ENCODE assay signal across 20 cellular contexts in genomic region chr3:184001761-184002160, GRCh38. TPM values are rescaled to one million over a fixed set of nuclear protein-coding genes. Genes with fewer than 3 reads are reported as not detected.
DNase-seq lines count a peak whose midpoint lies in the region; ATAC-seq and TF ChIP-seq lines count a peak whose summit lies in the region.
"Had no signal": no experiment of that assay in that cellular context is flagged by ENCODE, and none has a peak within 500 bp of the region (broad histone marks: within the 10 kb centered on the region; RNA-seq: fewer than 3 reads in every experiment).

No MANE protein-coding gene starts in this region.

- H3K9me3 Mint-ChIP-seq in activated CD4-positive, alpha-beta memory T cell treated with anti-CD3 and anti-CD28 coated beads, Interleukin-2, amount 10 ng/mL, durations not matched to agents 7 days and 5 days, result no peaks in the 10 kb centered on the region

- CTCF ChIA-PET in activated CD4-positive, alpha-beta memory T cell treated with anti-CD3 and anti-CD28 coated beads, Interleukin-2, amount 10 ng/mL, durations not matched to agents 7 days and 5 days (lab: Charles Lee), result interaction anchor here (1.0 to 1.4 kb wide), 2 partner anchors 16 to 226 kb away, joined by 3 read pairs; partner anchors contain the start of gene ABCC5

- H3K79me2 ChIP-seq in osteoblast (ENCODE audit: insufficient read depth, low read length), result peaks cover 12% of the 10 kb centered on the region

- H3K27ac ChIP-seq in heart right ventricle (peak overlapping the region in 6 of 10 donors; percentile 27 to 67 (median 40)), esophagus (ENCODE audit: low read depth in 2 of 2, low read length in 1 of 2) (peak overlapping the region; percentile 8 to 62), osteoblast (ENCODE audit: low read depth, low read length) (no peak overlapping the region), skeletal muscle tissue (ENCODE audit: low read depth, low read length) (peak overlapping the region; percentile 48)
- H3K27ac ChIP-seq: KMS-11, SJCRH30 had no signal

- TF ChIP-seq CTCF in heart right ventricle (IDR thresholded peaks at IDR 0.05) (no peak), osteoblast (IDR thresholded peaks at IDR 0.05; ENCODE audit: extremely low read depth, low read depth, low read length) (no peak)

- H3K27me3 ChIP-seq in heart right ventricle (no peaks in the 10 kb centered on the region), esophagus (ENCODE audit: control insufficient read depth in 1 of 2, insufficient read depth in 2 of 2, low read length in 2 of 2) (no peaks in the 10 kb centered on the region), osteoblast (ENCODE audit: insufficient read depth, low read length) (no peaks in the 10 kb centered on the region), skeletal muscle tissue (ENCODE audit: control insufficient read depth in 3 of 3, insufficient read depth in 3 of 3, low read length in 3 of 3) (no peaks in the 10 kb centered on the region)
- H3K27me3 ChIP-seq: SJCRH30 had no signal

- H3K9ac ChIP-seq in skeletal muscle tissue (ENCODE audit: low read depth in 1 of 3, low read length in 3 of 3), result peak overlapping the region in 1 of 3 donors; percentile 28
- H3K9ac ChIP-seq: KMS-11 had no signal

- peaks cover 0 to 67% (median 55%) of the 10 kb centered on the region in 9 donors for H3K4me1 ChIP-seq in heart right ventricle
- H3K4me1 ChIP-seq in esophagus (ENCODE audit: control insufficient read depth in 2 of 2, insufficient read depth in 2 of 2, low read length in 1 of 2), result peaks cover 3 to 6% of the 10 kb centered on the region in 2 donors
- H3K4me1 ChIP-seq in osteoblast (ENCODE audit: insufficient read depth, low read length), result peaks cover 24% of the 10 kb centered on the region
- H3K4me1 ChIP-seq in skeletal muscle tissue (ENCODE audit: control insufficient read depth in 3 of 3, insufficient read depth in 3 of 3, low read length in 3 of 3), result peaks cover 27 to 53% (median 50%) of the 10 kb centered on the region in 3 donors

- no peak overlapping the region for H3K4me2 ChIP-seq in osteoblast (ENCODE audit: insufficient read depth, low read length)
- H3K4me2 ChIP-seq: KMS-11 had no signal

- no peak overlapping the region for H2AFZ ChIP-seq in osteoblast (ENCODE audit: low read length)

- no peak overlapping the region for H3K4me3 Mint-ChIP-seq in activated CD4-positive, alpha-beta memory T cell treated with anti-CD3 and anti-CD28 coated beads, Interleukin-2, amount 10 ng/mL, durations not matched to agents 7 days and 5 days

- H3K27me3 Mint-ChIP-seq in activated CD4-positive, alpha-beta memory T cell treated with anti-CD3 and anti-CD28 coated beads, Interleukin-2, amount 10 ng/mL, durations not matched to agents 7 days and 5 days, result no peaks in the 10 kb centered on the region

- no peak for DNase-seq in heart right ventricle
- no peak for DNase-seq in Right ventricle myocardium superior
- DNase-seq in osteoblast (ENCODE audit: insufficient read length, low spot score, missing footprints), result peak; percentile 58
- no peak for DNase-seq in activated CD4-positive, alpha-beta memory T cell treated with anti-CD3 and anti-CD28 coated beads, Interleukin-2, amount 10 ng/mL, durations not matched to agents 7 days and 5 days
- DNase-seq: 8988T, ACHN, DMS153, DND-41, MM.1S, NCI-H2029, NCI-H446, NCI-H524 treated with DMSO at 0.1 percent for 48 hours, NCI-H774, SJCRH30 had no signal

- intact Hi-C loops in heart right ventricle (cut with DNase I) (loop anchor here in 1 of 10 donors (10.0 kb wide), 1 partner anchor 107 kb away; no protein-coding TSS in a partner anchor), Right ventricle myocardium superior (cut with DNase I) (no loop called here)

- H3K27ac Mint-ChIP-seq in activated CD4-positive, alpha-beta memory T cell treated with anti-CD3 and anti-CD28 coated beads, Interleukin-2, amount 10 ng/mL, durations not matched to agents 7 days and 5 days, result no peak overlapping the region

- H3K4me3 ChIP-seq in heart right ventricle, result no peak overlapping the region
- H3K4me3 ChIP-seq in esophagus (ENCODE audit: low read depth in 1 of 2, low read length in 2 of 2), result no peak overlapping the region
- H3K4me3 ChIP-seq in osteoblast (ENCODE audit: insufficient read depth, low read length), result no peak overlapping the region
- H3K4me3 ChIP-seq in skeletal muscle tissue (ENCODE audit: low read length in 3 of 3), result no peak overlapping the region
- H3K4me3 ChIP-seq: SJCRH30 had no signal

- ATAC-seq in heart right ventricle (no peak), Right ventricle myocardium superior (ENCODE audit: poor library complexity) (no peak), esophagus mucosa (no peak), HG03442 (IDR thresholded peaks at IDR 0.05; ENCODE audit: unreplicated experiment) (no peak)

- no peaks in the 10 kb centered on the region for H3K9me3 ChIP-seq in heart right ventricle
- no peaks in the 10 kb centered on the region for H3K9me3 ChIP-seq in esophagus (ENCODE audit: control insufficient read depth in 2 of 2, insufficient read depth in 1 of 2, low read depth in 1 of 2, low read length in 1 of 2)
- H3K9me3 ChIP-seq in osteoblast (ENCODE audit: low read depth, low read length), result no peaks in the 10 kb centered on the region
- no peaks in the 10 kb centered on the region for H3K9me3 ChIP-seq in skeletal muscle tissue (ENCODE audit: control insufficient read depth in 3 of 3, low read length in 3 of 3)
- H3K9me3 ChIP-seq: SJCRH30 had no signal

- H3K36me3 ChIP-seq in heart right ventricle (peaks cover 0 to 21% (median 4%) of the 10 kb centered on the region in 9 donors), esophagus (ENCODE audit: control insufficient read depth in 2 of 2, insufficient read depth in 2 of 2, low read length in 1 of 2) (peaks cover 0 to 2% of the 10 kb centered on the region in 2 donors), osteoblast (ENCODE audit: insufficient read depth, low read length) (no peaks in the 10 kb centered on the region), skeletal muscle tissue (ENCODE audit: control insufficient read depth in 3 of 3, insufficient read depth in 3 of 3, low read length in 3 of 3) (no peaks in the 10 kb centered on the region)
- H3K36me3 ChIP-seq: SJCRH30 had no signal

- POLR2A ChIA-PET in activated CD4-positive, alpha-beta memory T cell treated with anti-CD3 and anti-CD28 coated beads, Interleukin-2, amount 10 ng/mL, durations not matched to agents 7 days and 5 days (lab: Charles Lee), result no interaction called here

- peaks cover 4% of the 10 kb centered on the region for H4K20me1 ChIP-seq in osteoblast (ENCODE audit: insufficient read depth, low read length)

- H3K36me3 Mint-ChIP-seq in activated CD4-positive, alpha-beta memory T cell treated with anti-CD3 and anti-CD28 coated beads, Interleukin-2, amount 10 ng/mL, durations not matched to agents 7 days and 5 days (ENCODE audit: low read depth), result no peaks in the 10 kb centered on the region

- 62 to 74% methylated on average over 3 of the region's 3 CpGs for WGBS in heart right ventricle, 2 donors
- 71 to 75% methylated on average over 3 of the region's 3 CpGs for WGBS in esophagus, 2 donors

- H3K4me1 Mint-ChIP-seq in activated CD4-positive, alpha-beta memory T cell treated with anti-CD3 and anti-CD28 coated beads, Interleukin-2, amount 10 ng/mL, durations not matched to agents 7 days and 5 days, result peaks cover 4% of the 10 kb centered on the region

RNA-seq across cellular contexts. Expression of gene ABCC5, which starts 15.9 kb away (rescaled TPM):
- 10 to 100 TPM; 26.0 to 89.6 (median 40.9) TPM for total RNA-seq in heart right ventricle
- 10 to 100 TPM; 12.1 to 70.0 TPM for polyA plus RNA-seq in heart right ventricle
- total RNA-seq in Right ventricle myocardium superior, result 44.5 TPM
- polyA plus RNA-seq in esophagus, result 10 to 100 TPM; 19.2 to 56.0 TPM
- total RNA-seq in osteoblast, result 18.0 and 19.2 TPM in 2 replicates
- total RNA-seq in skeletal muscle tissue, result 17.7 TPM
- total RNA-seq in activated CD4-positive, alpha-beta memory T cell treated with anti-CD3 and anti-CD28 coated beads, Interleukin-2, amount 10 ng/mL, durations not matched to agents 7 days and 5 days, result 10 to 100 TPM; 24.1 to 25.3 TPM
- 35.8 TPM for total RNA-seq in esophagus mucosa

RNA-seq across cellular contexts. Expression of gene HTR3D, which starts 29.8 kb away (rescaled TPM):
- total RNA-seq in heart right ventricle (not detected), Right ventricle myocardium superior (not detected), osteoblast (not detected in 2 replicates), skeletal muscle tissue (not detected), esophagus mucosa (not detected)
- polyA plus RNA-seq in heart right ventricle (not detected), esophagus (not detected)
- total RNA-seq in activated CD4-positive, alpha-beta memory T cell treated with anti-CD3 and anti-CD28 coated beads, Interleukin-2, amount 10 ng/mL, durations not matched to agents 7 days and 5 days, result not detected
- total RNA-seq: SJCRH30 had no signal
- polyA plus RNA-seq: BJ had no signal

RNA-seq across cellular contexts. Expression of gene HTR3C, which starts 51.1 kb away (rescaled TPM):
- total RNA-seq in heart right ventricle (not detected), Right ventricle myocardium superior (not detected), osteoblast (not detected in 2 replicates), skeletal muscle tissue (not detected), esophagus mucosa (not detected)
- polyA plus RNA-seq in heart right ventricle (not detected), esophagus (not detected)
- not detected for total RNA-seq in activated CD4-positive, alpha-beta memory T cell treated with anti-CD3 and anti-CD28 coated beads, Interleukin-2, amount 10 ng/mL, durations not matched to agents 7 days and 5 days
- total RNA-seq: SJCRH30 had no signal
- polyA plus RNA-seq: BJ had no signal
